In the genomic region with DNA sequence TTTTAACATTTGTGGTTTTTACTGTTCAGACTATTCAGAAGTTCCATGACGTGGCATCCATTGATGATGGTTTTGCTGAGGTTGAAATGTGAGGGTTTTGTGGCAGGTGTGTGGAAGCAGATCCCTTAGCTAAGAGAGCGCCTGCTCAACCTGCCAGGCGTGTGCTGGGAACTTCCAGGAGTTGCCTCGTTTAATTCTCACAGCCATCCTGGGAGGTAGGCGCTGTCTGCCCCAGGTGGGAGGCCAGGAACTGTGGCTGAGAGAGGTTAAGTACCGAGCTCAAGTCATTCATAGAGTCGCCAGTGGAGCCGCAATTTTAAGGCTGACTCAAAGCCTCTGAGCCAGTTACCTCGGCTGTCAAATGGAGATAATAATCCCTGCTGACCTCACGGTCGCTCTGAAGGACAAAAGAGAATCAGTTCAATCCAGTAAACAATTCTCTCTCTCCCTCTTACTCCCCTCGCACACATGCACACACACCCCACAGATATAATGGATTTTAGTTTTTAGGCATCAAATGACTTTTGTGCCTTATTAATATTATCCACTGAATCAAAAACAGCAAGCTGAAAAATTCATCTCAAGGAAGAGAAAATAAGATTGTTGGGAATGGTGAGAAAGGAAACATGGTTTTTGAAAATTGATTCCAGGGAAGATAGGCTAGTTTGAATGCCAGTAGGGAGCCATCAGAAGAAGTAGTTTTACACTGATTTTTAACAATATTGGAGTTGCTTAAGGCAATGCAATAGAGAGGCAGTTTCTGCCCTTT, we compare ENCODE assay signal across 8 cellular contexts.
A peak's percentile ranks its signal among the peaks of the same experiment; 100 is the strongest.
DNase-seq lines count a peak whose midpoint lies in the region; TF ChIP-seq lines count a peak whose summit lies in the region.

No MANE protein-coding gene starts in this region.

- H3K36me3 Mint-ChIP-seq in mesothelial cell of epicardium: peaks cover 23% of the 10 kb centered on the region

- H3K27ac Mint-ChIP-seq in mesothelial cell of epicardium: peak overlapping the region; percentile 85

- no peaks in the 10 kb centered on the region for H3K27me3 Mint-ChIP-seq in mesothelial cell of epicardium (ENCODE audit: low read depth)

- H3K4me3 Mint-ChIP-seq in mesothelial cell of epicardium: no peak overlapping the region

- in situ Hi-C loops in astrocyte of the spinal cord (cut with HindIII; ENCODE audit: low sequenced_read_pairs): no loop called here

- TF ChIP-seq CTCF in astrocyte of the spinal cord (IDR thresholded peaks at IDR 0.05; ENCODE audit: low read depth, low read length) (no peak), mesothelial cell of epicardium (IDR thresholded peaks at IDR 0.05; ENCODE audit: unreplicated experiment) (no peak)

- no peak overlapping the region for H3K4me3 ChIP-seq in astrocyte of the spinal cord (ENCODE audit: low read depth, low read length)

- DNase-seq in NCI-H146 (lab: John Stamatoyannopoulos, UW): peak; percentile 35
- DNase-seq in NCI-H146 treated with DMSO at 0.1 percent for 48 hours (lab: John Stamatoyannopoulos, UW; ENCODE audit: unreplicated experiment): no peak
- peak; percentile 72 for DNase-seq in T-helper 22 cell (ENCODE audit: low read depth)
- DNase-seq in astrocyte of the spinal cord (ENCODE audit: low read depth, low spot score): peak; percentile 47
- no peak for DNase-seq in mesothelial cell of epicardium (ENCODE audit: low spot score in 2 of 2, unreplicated experiment in 2 of 2)
- peak; percentile 27 to 43 for DNase-seq in stimulated activated CD8-positive, alpha-beta memory T cell treated with anti-CD3 and anti-CD28 coated beads, Interleukin-4, amount 100 ng/mL, for 4 hours (ENCODE audit: low read depth in 2 of 2, low spot score in 1 of 2)
- DNase-seq in NCI-H510A (lab: John Stamatoyannopoulos, UW): no peak
- no peak for DNase-seq in NCI-H2029 (lab: John Stamatoyannopoulos, UW)

- H3K4me1 Mint-ChIP-seq in mesothelial cell of epicardium: peaks cover 32% of the 10 kb centered on the region

- H3K9me3 Mint-ChIP-seq in mesothelial cell of epicardium: no peaks in the 10 kb centered on the region

Comparison
In these comparisons a context has a peak if more than half of its experiments do, and no peak if none do; other contexts are left out.
1. DNase-seq: peak in NCI-H146 (single experiment), T-helper 22 cell (single experiment), astrocyte of the spinal cord (single experiment) and stimulated activated CD8-positive, alpha-beta memory T cell treated with anti-CD3 and anti-CD28 coated beads, Interleukin-4, amount 100 ng/mL, for 4 hours (2 of 2); none in NCI-H146 treated with DMSO at 0.1 percent for 48 hours (single experiment), mesothelial cell of epicardium (0 of 2), NCI-H510A (single experiment) and NCI-H2029 (single experiment).